8 cellular contexts compared by ENCODE assay signal in the genomic region with DNA sequence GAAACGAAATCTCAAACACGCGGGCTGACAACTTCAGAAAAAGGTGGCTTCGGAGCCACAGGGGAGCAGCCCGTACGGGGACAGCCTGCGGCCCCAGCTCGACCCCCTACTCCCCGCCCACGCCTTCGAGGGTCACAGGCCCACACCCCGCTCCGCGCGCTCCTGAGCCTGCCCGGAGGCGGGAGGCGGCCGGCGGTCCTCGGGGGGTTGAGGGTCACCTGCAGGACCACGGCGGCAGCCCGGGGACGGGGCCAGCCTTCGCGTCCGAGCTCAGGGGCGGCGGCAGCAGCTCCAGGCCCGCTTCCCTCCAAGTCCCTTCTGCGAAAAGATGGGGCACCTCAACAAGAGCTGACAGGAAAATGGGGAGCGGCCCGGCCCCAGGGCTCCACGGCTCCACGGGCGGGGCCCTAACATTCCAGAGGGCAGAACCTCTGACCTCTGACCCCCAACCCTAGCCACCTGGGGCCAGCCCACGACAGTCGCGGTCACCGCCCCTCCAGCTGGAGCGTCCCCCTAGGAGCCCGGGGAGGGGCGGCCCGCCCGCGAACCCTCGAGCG. TPM values are rescaled to one million over a fixed set of nuclear protein-coding genes. Genes with fewer than 3 reads are reported as not detected.
DNase-seq lines count a peak whose midpoint lies in the region; ATAC-seq and TF ChIP-seq lines count a peak whose summit lies in the region.

No MANE protein-coding gene starts in this region.

- peak overlapping the region; percentile 59 for H3K27ac Mint-ChIP-seq in activated CD4-positive, alpha-beta T cell treated with anti-CD3 and anti-CD28 coated beads for 36 hours
- H3K27ac Mint-ChIP-seq in endothelial cell (ENCODE audit: unreplicated experiment) = no peak overlapping the region
- H3K27ac Mint-ChIP-seq in naive B cell = peak overlapping the region in 4 of 6 donors; percentile 24 to 93 (median 34)

- CTCF ChIA-PET in activated CD4-positive, alpha-beta T cell treated with anti-CD3 and anti-CD28 coated beads for 36 hours (lab: Charles Lee) = interaction anchor here (0.6 to 2.0 kb wide), 8 partner anchors 11 to 458 kb away, joined by 3 to 15 read pairs (median 5); no protein-coding TSS in a partner anchor
- CTCF ChIA-PET in Panc1 (lab: Charles Lee) = interaction anchor here (0.6 to 1.1 kb wide), 6 partner anchors 11 to 623 kb away, joined by 3 to 14 read pairs (median 5); no protein-coding TSS in a partner anchor

- no peaks in the 10 kb centered on the region for H3K27me3 ChIP-seq in Panc1 (ENCODE audit: control insufficient read depth, insufficient read depth, low read length)

- H3K36me3 Mint-ChIP-seq in activated CD4-positive, alpha-beta T cell treated with anti-CD3 and anti-CD28 coated beads for 36 hours (ENCODE audit: low read depth) = peaks cover 5% of the 10 kb centered on the region
- H3K36me3 Mint-ChIP-seq in endothelial cell (ENCODE audit: low read depth, unreplicated experiment) (no peaks in the 10 kb centered on the region), naive B cell (no peaks in the 10 kb centered on the region)

- H3K27ac ChIP-seq in Panc1 (ENCODE audit: low read length) = peak overlapping the region; percentile 72

- H3K4me1 Mint-ChIP-seq in activated CD4-positive, alpha-beta T cell treated with anti-CD3 and anti-CD28 coated beads for 36 hours = peaks cover 23% of the 10 kb centered on the region
- peaks cover 9% of the 10 kb centered on the region for H3K4me1 Mint-ChIP-seq in endothelial cell (ENCODE audit: unreplicated experiment)
- peaks cover 5 to 12% (median 8%) of the 10 kb centered on the region in 3 donors for H3K4me1 Mint-ChIP-seq in naive B cell

- H3K27me3 Mint-ChIP-seq in activated CD4-positive, alpha-beta T cell treated with anti-CD3 and anti-CD28 coated beads for 36 hours = no peaks in the 10 kb centered on the region
- peaks cover 5% of the 10 kb centered on the region for H3K27me3 Mint-ChIP-seq in endothelial cell (ENCODE audit: unreplicated experiment)
- no peaks in the 10 kb centered on the region for H3K27me3 Mint-ChIP-seq in naive B cell

- H3K36me3 ChIP-seq in Panc1 (ENCODE audit: control insufficient read depth, insufficient read depth, low read length) = no peaks in the 10 kb centered on the region

- peak overlapping the region; percentile 71 for H3K4me3 Mint-ChIP-seq in activated CD4-positive, alpha-beta T cell treated with anti-CD3 and anti-CD28 coated beads for 36 hours
- H3K4me3 Mint-ChIP-seq in endothelial cell (ENCODE audit: unreplicated experiment) (peak overlapping the region; percentile 92), naive B cell (peak overlapping the region; percentile 75 to 95 (median 90))

- POLR2A ChIA-PET in activated CD4-positive, alpha-beta T cell treated with anti-CD3 and anti-CD28 coated beads for 36 hours (lab: Charles Lee) = interaction anchor here (0.8 to 1.5 kb wide), 5 partner anchors 16 to 864 kb away, joined by 3 to 5 read pairs (median 4); partner anchors contain the start of gene LRRC28
- POLR2A ChIA-PET in Panc1 (lab: Charles Lee) = interaction anchor here (0.6 to 0.9 kb wide), 10 partner anchors 14 to 1171 kb away, joined by 3 to 9 read pairs (median 5); no protein-coding TSS in a partner anchor

- BruUV-seq in Panc1 (replicated peaks; lab: Mats Ljungman, UMichigan) = no TSS peak

- TF ChIP-seq CTCF in Panc1 (IDR thresholded peaks at IDR 0.05) (no peak), endothelial cell (IDR thresholded peaks at IDR 0.05; ENCODE audit: unreplicated experiment) (no peak)

- ATAC-seq in activated CD4-positive, alpha-beta T cell treated with anti-CD3 and anti-CD28 coated beads for 36 hours = no peak
- ATAC-seq in HG02798 (IDR thresholded peaks at IDR 0.05; ENCODE audit: poor library complexity, unreplicated experiment) (peak; percentile 34), Panc1 (peak; percentile 67), naive B cell (ENCODE audit: low read depth in 2 of 2) (peak; percentile 29)

- intact Hi-C loops in activated CD4-positive, alpha-beta T cell treated with anti-CD3 and anti-CD28 coated beads for 36 hours (cut with DNase I, micrococcal nuclease) = loop anchor here (1.0 to 10.0 kb wide), 10 partner anchors 25 to 870 kb away; partner anchors contain the start of genes ASB7 (in 1 of the 2), LINS1 (in 1 of the 2), LRRC28 (in 1 of the 2) and MEF2A (in 1 of the 2)
- intact Hi-C loops in Panc1 (cut with micrococcal nuclease; ENCODE audit: unreplicated experiment) = no loop called here

- peak; percentile 47 for DNase-seq in activated CD4-positive, alpha-beta T cell treated with anti-CD3 and anti-CD28 coated beads for 36 hours
- no peak for DNase-seq in activated CD4-positive, alpha-beta T cell treated with anti-CD3 and anti-CD28 coated beads, Interleukin-2, amount 50 U/mL, for 1 hour
- DNase-seq in Panc1 (ENCODE audit: low read depth, low spot score) (no peak), endothelial cell (ENCODE audit: low spot score) (peak; percentile 27), naive B cell (no peak), NCI-H2029 treated with DMSO at 0.1 percent for 48 hours (lab: John Stamatoyannopoulos, UW) (no peak), NCI-H2196 (lab: John Stamatoyannopoulos, UW; ENCODE audit: unreplicated experiment) (no peak)

- peaks cover 5% of the 10 kb centered on the region; the same call in 1 of the 2 replicates for H3K4me1 ChIP-seq in Panc1 (ENCODE audit: control insufficient read depth, insufficient read depth, low read length)

- no peaks in the 10 kb centered on the region for H3K9me3 Mint-ChIP-seq in activated CD4-positive, alpha-beta T cell treated with anti-CD3 and anti-CD28 coated beads for 36 hours (ENCODE audit: low read depth)
- H3K9me3 Mint-ChIP-seq in endothelial cell (ENCODE audit: unreplicated experiment) (no peaks in the 10 kb centered on the region), naive B cell (peaks cover 0 to 1% (median 0%) of the 10 kb centered on the region in 7 donors)

- in situ Hi-C loops in Panc1 (cut with HindIII; ENCODE audit: low pct_unique_long_range_greater_than_20kb, low sequenced_read_pairs) = no loop called here

- H3K4me3 ChIP-seq in Panc1 (ENCODE audit: low read depth in 2 of 2, low read length in 2 of 2) = peak overlapping the region; percentile 72

- H3K9me3 ChIP-seq in Panc1 (ENCODE audit: control insufficient read depth, insufficient read depth, low read depth, low read length) = no peaks in the 10 kb centered on the region

RNA-seq across cellular contexts. Expression of gene LYSMD4, which starts 0.4 kb away (rescaled TPM):
- 1 to 10 TPM; 4.7 to 5.3 TPM for total RNA-seq in activated CD4-positive, alpha-beta T cell treated with anti-CD3 and anti-CD28 coated beads for 36 hours
- total RNA-seq in Panc1 (2021; ENCODE audit: unreplicated experiment) (8.9 TPM), endothelial cell (ENCODE audit: unreplicated experiment) (13.1 TPM)
- 6.4 TPM for polyA plus RNA-seq in Panc1 (2012; ENCODE audit: insufficient read length)
- polyA plus RNA-seq in naive B cell (ENCODE audit: low read depth in 6 of 6) = 1 to 10 TPM; 2.0 to 3.9 (median 2.9) TPM

Comparison
In these comparisons a context has a peak if more than half of its experiments do, and no peak if none do; other contexts are left out.
1. DNase-seq: peak in activated CD4-positive, alpha-beta T cell treated with anti-CD3 and anti-CD28 coated beads for 36 hours (single experiment) and endothelial cell (single experiment); none in activated CD4-positive, alpha-beta T cell treated with anti-CD3 and anti-CD28 coated beads, Interleukin-2, amount 50 U/mL, for 1 hour (single experiment), Panc1 (single experiment), naive B cell (single experiment), NCI-H2029 treated with DMSO at 0.1 percent for 48 hours (single experiment) and NCI-H2196 (single experiment).
2. Peak in every context shown above with its lines, with median percentiles within 50 percentile points of each other: H3K4me3 Mint-ChIP-seq.